ENCODE assay signal across 21 cellular contexts in the genomic region with DNA sequence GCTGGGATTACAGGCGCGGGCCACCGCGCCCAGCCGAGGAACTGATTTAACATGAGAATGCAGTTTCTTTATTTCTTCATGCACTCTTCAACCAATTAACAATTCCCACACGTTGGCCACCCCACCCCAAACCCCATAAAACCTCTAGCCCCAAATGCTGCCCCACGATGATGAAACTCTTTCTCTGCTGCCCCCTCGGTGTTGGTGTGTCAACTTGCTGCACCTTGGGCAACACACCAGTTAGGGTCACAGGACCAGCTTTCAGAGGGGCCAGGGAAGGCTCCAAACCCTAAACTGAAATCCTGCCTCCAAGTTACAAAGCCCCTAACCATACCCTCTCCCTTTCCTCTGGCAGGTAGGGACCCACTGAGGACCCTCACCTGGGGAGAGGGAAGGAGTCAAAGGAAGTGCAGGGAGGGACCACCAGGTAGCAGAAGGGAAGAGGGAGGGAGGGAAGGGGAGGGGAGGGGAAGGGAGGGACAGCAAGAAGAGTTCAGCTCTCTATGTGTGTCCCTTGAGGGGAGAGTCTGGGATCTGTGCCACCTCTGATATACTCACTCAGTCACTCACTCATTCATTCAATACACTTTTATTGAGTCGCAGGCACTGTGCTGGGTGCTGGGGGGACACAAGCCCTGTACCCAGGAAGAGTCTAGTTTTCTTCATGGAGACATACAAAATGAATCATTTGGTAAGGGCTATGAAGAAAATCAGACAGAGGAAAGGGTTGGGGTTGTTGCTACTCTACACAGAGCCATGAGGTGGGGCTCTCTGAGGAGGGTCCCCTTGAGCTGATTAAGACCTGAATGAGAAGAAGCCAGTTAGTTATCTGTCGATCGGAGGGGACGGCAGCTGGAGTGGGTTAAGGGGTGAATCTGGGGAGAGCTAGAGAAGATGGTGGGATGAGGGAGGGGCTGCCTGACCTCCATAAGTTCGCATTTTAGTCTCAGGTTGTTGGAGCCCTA. TPM values are rescaled to one million over a fixed set of nuclear protein-coding genes. Genes with fewer than 3 reads are reported as not detected.
"Had no signal": no experiment of that assay in that cellular context is flagged by ENCODE, and none has a peak within 500 bp of the region (broad histone marks: within the 10 kb centered on the region; RNA-seq: fewer than 3 reads in every experiment).

No MANE protein-coding gene starts in this region.

- H3K27ac Mint-ChIP-seq: activated naive CD8-positive, alpha-beta T cell treated with anti-CD3 and anti-CD28 coated beads for 36 hours; activated T-helper 1 cell treated with anti-CD3 and anti-CD28 coated beads, Interleukin-12 subunit alpha, Interleukin-12 subunit beta, Interleukin-2, Interleukin-4 antibody, amounts not matched to agents 30 ng/mL and 10 ng/mL and 1 ng/mL, durations not matched to agents 14 hours and 24 hours and 36 hours; immature natural killer cell; stimulated activated naive B cell treated with anti-CD40 and anti-IgM and Interleukin-4, amounts not matched to agents 10 μg/mL and 1 μg/mL and 100 μg/mL, for 72 hours had no signal

- ATAC-seq: activated CD4-positive, CD25-positive, alpha-beta regulatory T cell treated with anti-CD3 and anti-CD28 coated beads, Interleukin-2, amount 50 U/mL, for 24 hours; body of pancreas; lower lobe of right lung; stimulated activated naive B cell treated with anti-CD40 and anti-IgM and Interleukin-4, amounts not matched to agents 10 μg/mL and 1 μg/mL and 100 μg/mL, for 72 hours had no signal

- H3K4me3 Mint-ChIP-seq: activated naive CD8-positive, alpha-beta T cell treated with anti-CD3 and anti-CD28 coated beads for 36 hours; activated T-helper 1 cell treated with anti-CD3 and anti-CD28 coated beads, Interleukin-12 subunit alpha, Interleukin-12 subunit beta, Interleukin-2, Interleukin-4 antibody, amounts not matched to agents 30 ng/mL and 10 ng/mL and 1 ng/mL, durations not matched to agents 14 hours and 24 hours and 36 hours; immature natural killer cell; stimulated activated naive B cell treated with anti-CD40 and anti-IgM and Interleukin-4, amounts not matched to agents 10 μg/mL and 1 μg/mL and 100 μg/mL, for 72 hours had no signal

- H3K9me3 Mint-ChIP-seq: activated naive CD8-positive, alpha-beta T cell treated with anti-CD3 and anti-CD28 coated beads for 36 hours; activated T-helper 1 cell treated with anti-CD3 and anti-CD28 coated beads, Interleukin-12 subunit alpha, Interleukin-12 subunit beta, Interleukin-2, Interleukin-4 antibody, amounts not matched to agents 30 ng/mL and 10 ng/mL and 1 ng/mL, durations not matched to agents 14 hours and 24 hours and 36 hours; immature natural killer cell; stimulated activated naive B cell treated with anti-CD40 and anti-IgM and Interleukin-4, amounts not matched to agents 10 μg/mL and 1 μg/mL and 100 μg/mL, for 72 hours had no signal

- DNase-seq: activated naive CD8-positive, alpha-beta T cell treated with anti-CD3 and anti-CD28 coated beads for 36 hours; amygdala; body of pancreas; cortex of kidney; effector CD8-positive, alpha-beta T cell; foreskin melanocyte; immature natural killer cell; lower lobe of right lung; stimulated activated CD4-positive, alpha-beta T cell treated with anti-CD3 and anti-CD28 coated beads, Interleukin-15, amount 100 ng/mL, for 24 hours; stimulated activated CD4-positive, alpha-beta T cell treated with anti-CD3 and anti-CD28 coated beads, Interleukin-4, amount 100 ng/mL, for 1 hour; stimulated activated naive B cell treated with anti-CD40 and anti-IgM and Interleukin-4, amounts not matched to agents 10 μg/mL and 1 μg/mL and 100 μg/mL, for 72 hours; T1000; tibial artery had no signal

- H3K36me3 ChIP-seq: lower lobe of right lung, neutrophil, tibial artery, vagina had no signal

- H3K36me3 Mint-ChIP-seq: activated naive CD8-positive, alpha-beta T cell treated with anti-CD3 and anti-CD28 coated beads for 36 hours; stimulated activated naive B cell treated with anti-CD40 and anti-IgM and Interleukin-4, amounts not matched to agents 10 μg/mL and 1 μg/mL and 100 μg/mL, for 72 hours had no signal

- H3K27ac ChIP-seq: body of pancreas, lower lobe of right lung, neutrophil, skin epidermis, tibial artery, vagina had no signal

- H3K4me3 ChIP-seq: body of pancreas, lower lobe of right lung, skin epidermis, tibial artery, vagina had no signal

- H3K27me3 Mint-ChIP-seq: activated naive CD8-positive, alpha-beta T cell treated with anti-CD3 and anti-CD28 coated beads for 36 hours had no signal

- H3K9me3 ChIP-seq: body of pancreas, lower lobe of right lung, neutrophil, tibial artery, vagina had no signal

- H3K27me3 ChIP-seq: body of pancreas, vagina had no signal

RNA-seq across cellular contexts. Expression of gene PLXDC1, which starts 3.9 kb away (rescaled TPM):
- total RNA-seq: renal cortical epithelial cell had no signal

RNA-seq across cellular contexts. Expression of gene ARL5C, which starts 18.5 kb away (rescaled TPM):
- total RNA-seq: activated CD8-positive, alpha-beta memory T cell treated with anti-CD3 and anti-CD28 coated beads for 36 hours; activated naive CD8-positive, alpha-beta T cell treated with anti-CD3 and anti-CD28 coated beads for 36 hours; activated T-helper 1 cell treated with anti-CD3 and anti-CD28 coated beads, Interleukin-12 subunit alpha, Interleukin-12 subunit beta, Interleukin-2, Interleukin-4 antibody, amounts not matched to agents 30 ng/mL and 10 ng/mL and 1 ng/mL, durations not matched to agents 14 hours and 24 hours and 36 hours; lower lobe of right lung; renal cortical epithelial cell; subcutaneous adipose tissue; vagina had no signal
- polyA plus RNA-seq: immature natural killer cell had no signal
